24 cellular contexts compared by ENCODE assay signal in the genomic region with DNA sequence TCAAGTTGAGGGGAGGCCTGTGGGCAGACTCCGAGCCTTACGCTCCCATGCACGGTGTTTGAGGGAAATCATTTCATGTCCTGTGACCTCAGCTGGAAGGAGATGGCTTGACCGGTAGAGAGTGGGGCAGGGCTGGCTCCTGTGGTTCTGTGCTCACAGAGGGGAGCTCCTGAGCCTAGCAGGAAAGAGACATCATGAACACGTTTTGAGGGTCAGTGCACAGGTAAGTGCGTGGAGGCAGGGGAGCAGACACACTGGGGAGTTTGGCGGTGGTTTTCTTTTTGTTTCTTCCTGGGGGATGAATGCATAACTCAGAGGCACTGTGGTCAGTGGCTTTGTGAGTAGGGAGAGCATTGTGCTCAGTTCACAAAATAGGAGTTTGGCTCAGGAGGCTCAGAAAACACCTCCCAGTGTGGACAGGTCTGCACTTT. TPM values are rescaled to one million over a fixed set of nuclear protein-coding genes. Genes with fewer than 3 reads are reported as not detected.
"Had no signal": no experiment of that assay in that cellular context is flagged by ENCODE, and none has a peak within 500 bp of the region (broad histone marks: within the 10 kb centered on the region; RNA-seq: fewer than 3 reads in every experiment).

No MANE protein-coding gene starts in this region.

- H3K4me1 ChIP-seq: gastroesophageal sphincter, sigmoid colon, testis, upper lobe of left lung had no signal

- ATAC-seq: gastroesophageal sphincter had no signal

- H3K9me3 ChIP-seq: gastroesophageal sphincter, sigmoid colon, testis, upper lobe of left lung had no signal

- H3K4me1 Mint-ChIP-seq: activated CD4-positive, alpha-beta T cell treated with anti-CD3 and anti-CD28 coated beads, Interleukin-2, amount 10 ng/mL, durations not matched to agents 7 days and 5 days; activated naive CD4-positive, alpha-beta T cell treated with anti-CD3 and anti-CD28 coated beads, Interleukin-2, amount 50 U/mL, for 24 hours had no signal

- H3K27me3 Mint-ChIP-seq: activated CD4-positive, alpha-beta T cell treated with anti-CD3 and anti-CD28 coated beads, Interleukin-2, amount 10 ng/mL, durations not matched to agents 7 days and 5 days; activated naive CD4-positive, alpha-beta T cell treated with anti-CD3 and anti-CD28 coated beads, Interleukin-2, amount 50 U/mL, for 24 hours; brain; progenitor cell of endocrine pancreas had no signal

- H3K27me3 ChIP-seq: gastroesophageal sphincter, sigmoid colon, testis, upper lobe of left lung had no signal

- H3K4me3 Mint-ChIP-seq: activated CD4-positive, alpha-beta T cell treated with anti-CD3 and anti-CD28 coated beads, Interleukin-2, amount 10 ng/mL, durations not matched to agents 7 days and 5 days; activated naive CD4-positive, alpha-beta T cell treated with anti-CD3 and anti-CD28 coated beads, Interleukin-2, amount 50 U/mL, for 24 hours; activated T-helper 1 cell treated with anti-CD3 and anti-CD28 coated beads, Interleukin-12 subunit alpha, Interleukin-12 subunit beta, Interleukin-2, Interleukin-4 antibody, amounts not matched to agents 30 ng/mL and 10 ng/mL and 1 ng/mL, durations not matched to agents 14 hours and 24 hours and 36 hours; brain had no signal

- H3K27ac ChIP-seq: gastroesophageal sphincter, sigmoid colon, testis, upper lobe of left lung, WERI-Rb-1 had no signal

- H3K36me3 ChIP-seq: sigmoid colon, upper lobe of left lung, WERI-Rb-1 had no signal

- H3K36me3 Mint-ChIP-seq: activated naive CD4-positive, alpha-beta T cell treated with anti-CD3 and anti-CD28 coated beads, Interleukin-2, amount 50 U/mL, for 24 hours had no signal

- H3K4me3 ChIP-seq: gastroesophageal sphincter, sigmoid colon, smooth muscle cell, testis, upper lobe of left lung had no signal

- H3K9me3 Mint-ChIP-seq: activated CD4-positive, alpha-beta T cell treated with anti-CD3 and anti-CD28 coated beads, Interleukin-2, amount 10 ng/mL, durations not matched to agents 7 days and 5 days; activated naive CD4-positive, alpha-beta T cell treated with anti-CD3 and anti-CD28 coated beads, Interleukin-2, amount 50 U/mL, for 24 hours; activated T-helper 1 cell treated with anti-CD3 and anti-CD28 coated beads, Interleukin-12 subunit alpha, Interleukin-12 subunit beta, Interleukin-2, Interleukin-4 antibody, amounts not matched to agents 30 ng/mL and 10 ng/mL and 1 ng/mL, durations not matched to agents 14 hours and 24 hours and 36 hours; brain had no signal

- H3K27ac Mint-ChIP-seq: activated CD4-positive, alpha-beta T cell treated with anti-CD3 and anti-CD28 coated beads, Interleukin-2, amount 10 ng/mL, durations not matched to agents 7 days and 5 days; activated naive CD4-positive, alpha-beta T cell treated with anti-CD3 and anti-CD28 coated beads, Interleukin-2, amount 50 U/mL, for 24 hours; activated T-helper 1 cell treated with anti-CD3 and anti-CD28 coated beads, Interleukin-12 subunit alpha, Interleukin-12 subunit beta, Interleukin-2, Interleukin-4 antibody, amounts not matched to agents 30 ng/mL and 10 ng/mL and 1 ng/mL, durations not matched to agents 14 hours and 24 hours and 36 hours; progenitor cell of endocrine pancreas had no signal

- DNase-seq: activated CD4-positive, alpha-beta T cell treated with anti-CD3 and anti-CD28 coated beads, Interleukin-2, amount 10 ng/mL, durations not matched to agents 7 days and 5 days; activated CD4-positive, CD25-positive, alpha-beta regulatory T cell treated with anti-CD3 and anti-CD28 coated beads, Interleukin-2, amount 50 U/mL, for 72 hours; activated gamma-delta T cell treated with Interleukin-2 at 50 U/mL for 16 hours; anterior cingulate cortex; caudate nucleus; dermis blood vessel endothelial cell; effector memory CD4-positive, alpha-beta T cell; mesenchymal stem cell; occipital lobe; retina; sigmoid colon; stimulated activated CD4-positive, alpha-beta T cell treated with anti-CD3 and anti-CD28 coated beads, Interleukin-2, amount 100 ng/mL, for 48 hours; stimulated activated CD8-positive, alpha-beta memory T cell treated with anti-CD3 and anti-CD28 coated beads, Interleukin-4, amount 100 ng/mL, for 48 hours; stimulated activated naive CD4-positive, alpha-beta T cell; T-helper 1 cell; testis; WERI-Rb-1 had no signal

RNA-seq across cellular contexts. Expression of a gene that starts 22.5 kb away (rescaled TPM):
- polyA plus RNA-seq: smooth muscle cell had no signal
